ENCODE assay signal across 1 cellular context in genomic region chr7:143444063-143444782, GRCh38.
A peak's percentile ranks its signal among the peaks of the same experiment; 100 is the strongest.
TF ChIP-seq lines count a peak whose summit lies in the region.

No MANE protein-coding gene starts in this region.

TF ChIP-seq in HepG2, 621 proteins besides CTCF, POLR2A, EP300 and RAD21:
- TF ChIP-seq MNT (IDR thresholded peaks at IDR 0.05): no peak
- no peak for TF ChIP-seq STAG1 (CRISPR knock-in tag; IDR thresholded peaks at IDR 0.05)
- TF ChIP-seq ZFYVE20 (CRISPR knock-in tag; IDR thresholded peaks at IDR 0.05; ENCODE audit: borderline replicate concordance, low read depth): no peak
- no peak for TF ChIP-seq ZNF713 (CRISPR knock-in tag; IDR thresholded peaks at IDR 0.05)
- no peak for TF ChIP-seq TP53 (CRISPR knock-in tag; conservative IDR thresholded peaks at IDR 0.05)
- TF ChIP-seq ZC3H13 (CRISPR knock-in tag; IDR thresholded peaks at IDR 0.05): no peak
- 0 out of 2 replicates have a peak, but pooled peaks have one; percentile 13 for TF ChIP-seq ZNF7 (CRISPR knock-in tag; IDR thresholded peaks at IDR 0.05)
- TF ChIP-seq ZNF207 (IDR thresholded peaks at IDR 0.05; ENCODE audit: borderline replicate concordance): no peak
- no peak for TF ChIP-seq ZSCAN22 (CRISPR knock-in tag; IDR thresholded peaks at IDR 0.05)
- TF ChIP-seq MXD3 (CRISPR knock-in tag; IDR thresholded peaks at IDR 0.05): no peak
- no peak for TF ChIP-seq FOXA3 (CRISPR knock-in tag; IDR thresholded peaks at IDR 0.05)
- TF ChIP-seq RBM22 (optimal IDR thresholded peaks at IDR 0.05; ENCODE audit: low read length): no peak
- TF ChIP-seq, protein P1, sequence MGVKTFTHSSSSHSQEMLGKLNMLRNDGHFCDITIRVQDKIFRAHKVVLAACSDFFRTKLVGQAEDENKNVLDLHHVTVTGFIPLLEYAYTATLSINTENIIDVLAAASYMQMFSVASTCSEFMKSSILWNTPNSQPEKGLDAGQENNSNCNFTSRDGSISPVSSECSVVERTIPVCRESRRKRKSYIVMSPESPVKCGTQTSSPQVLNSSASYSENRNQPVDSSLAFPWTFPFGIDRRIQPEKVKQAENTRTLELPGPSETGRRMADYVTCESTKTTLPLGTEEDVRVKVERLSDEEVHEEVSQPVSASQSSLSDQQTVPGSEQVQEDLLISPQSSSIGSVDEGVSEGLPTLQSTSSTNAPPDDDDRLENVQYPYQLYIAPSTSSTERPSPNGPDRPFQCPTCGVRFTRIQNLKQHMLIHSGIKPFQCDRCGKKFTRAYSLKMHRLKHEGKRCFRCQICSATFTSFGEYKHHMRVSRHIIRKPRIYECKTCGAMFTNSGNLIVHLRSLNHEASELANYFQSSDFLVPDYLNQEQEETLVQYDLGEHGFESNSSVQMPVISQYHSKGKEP (CRISPR knock-in tag; IDR thresholded peaks at IDR 0.05): no peak
- TF ChIP-seq PAXIP1 (CRISPR knock-in tag; conservative IDR thresholded peaks at IDR 0.05): peak; percentile 50; the same call in 1 of the 2 replicates
- no peak for TF ChIP-seq RBFOX2 (IDR thresholded peaks at IDR 0.05; ENCODE audit: low read depth, low read length)
- TF ChIP-seq SNRNP70 (IDR thresholded peaks at IDR 0.05; ENCODE audit: low read depth, low read length): no peak
- TF ChIP-seq CHD4 (IDR thresholded peaks at IDR 0.05; ENCODE audit: borderline replicate concordance, low read length): no peak
- peak; percentile 36 for TF ChIP-seq HNF4A (CRISPR knock-in tag; IDR thresholded peaks at IDR 0.05)
- peak; percentile 41; the same call in 1 of the 2 replicates for TF ChIP-seq NCOR1 (IDR thresholded peaks at IDR 0.05; ENCODE audit: borderline replicate concordance, low read length)
- no peak for TF ChIP-seq MAZ (IDR thresholded peaks at IDR 0.05; ENCODE audit: borderline replicate concordance, low read depth, low read length)
- no peak for TF ChIP-seq MAZ (CRISPR knock-in tag; IDR thresholded peaks at IDR 0.05; ENCODE audit: low read depth)
- TF ChIP-seq ZNF768 (CRISPR knock-in tag; IDR thresholded peaks at IDR 0.05): no peak
